ENCODE assay signal across 1 cellular context in the genomic region with DNA sequence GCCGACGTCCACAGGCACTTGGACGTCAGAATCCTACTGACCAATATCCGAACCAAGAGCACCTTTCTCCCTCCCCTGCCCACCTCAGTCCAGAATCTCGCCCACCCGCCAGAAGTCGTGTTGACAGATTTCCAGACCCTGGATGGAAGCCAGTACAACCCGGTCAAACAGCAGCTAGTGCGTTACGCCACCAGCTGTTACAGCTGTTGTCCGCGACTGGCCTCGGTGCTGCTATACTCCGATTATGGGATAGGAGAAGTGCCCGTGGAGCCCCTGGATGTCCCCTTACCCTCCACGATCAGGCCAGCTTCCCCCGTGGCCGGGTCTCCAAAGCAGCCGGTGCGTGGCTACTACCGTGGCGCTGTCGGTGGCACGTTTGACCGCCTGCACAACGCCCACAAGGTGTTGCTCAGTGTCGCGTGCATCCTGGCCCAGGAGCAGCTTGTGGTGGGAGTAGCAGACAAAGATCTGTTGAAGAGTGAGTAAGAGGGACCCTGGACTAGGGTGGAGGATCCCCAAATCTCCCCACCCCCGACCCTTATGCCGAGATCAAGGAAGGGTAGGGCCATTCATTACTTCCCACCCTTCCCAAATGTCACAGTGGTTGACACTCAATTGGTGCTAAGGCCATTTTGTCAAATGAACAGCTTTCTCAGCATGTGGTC.
A peak's percentile ranks its signal among the peaks of the same experiment; 100 is the strongest.
TF ChIP-seq lines count a peak whose summit lies in the region.

No MANE protein-coding gene starts in this region.

TF ChIP-seq in HepG2, 621 proteins besides CTCF, POLR2A, EP300 and RAD21 (continued from another document and continues in another):
- TF ChIP-seq, protein P1, sequence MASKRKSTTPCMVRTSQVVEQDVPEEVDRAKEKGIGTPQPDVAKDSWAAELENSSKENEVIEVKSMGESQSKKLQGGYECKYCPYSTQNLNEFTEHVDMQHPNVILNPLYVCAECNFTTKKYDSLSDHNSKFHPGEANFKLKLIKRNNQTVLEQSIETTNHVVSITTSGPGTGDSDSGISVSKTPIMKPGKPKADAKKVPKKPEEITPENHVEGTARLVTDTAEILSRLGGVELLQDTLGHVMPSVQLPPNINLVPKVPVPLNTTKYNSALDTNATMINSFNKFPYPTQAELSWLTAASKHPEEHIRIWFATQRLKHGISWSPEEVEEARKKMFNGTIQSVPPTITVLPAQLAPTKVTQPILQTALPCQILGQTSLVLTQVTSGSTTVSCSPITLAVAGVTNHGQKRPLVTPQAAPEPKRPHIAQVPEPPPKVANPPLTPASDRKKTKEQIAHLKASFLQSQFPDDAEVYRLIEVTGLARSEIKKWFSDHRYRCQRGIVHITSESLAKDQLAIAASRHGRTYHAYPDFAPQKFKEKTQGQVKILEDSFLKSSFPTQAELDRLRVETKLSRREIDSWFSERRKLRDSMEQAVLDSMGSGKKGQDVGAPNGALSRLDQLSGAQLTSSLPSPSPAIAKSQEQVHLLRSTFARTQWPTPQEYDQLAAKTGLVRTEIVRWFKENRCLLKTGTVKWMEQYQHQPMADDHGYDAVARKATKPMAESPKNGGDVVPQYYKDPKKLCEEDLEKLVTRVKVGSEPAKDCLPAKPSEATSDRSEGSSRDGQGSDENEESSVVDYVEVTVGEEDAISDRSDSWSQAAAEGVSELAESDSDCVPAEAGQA (IDR thresholded peaks at IDR 0.05; ENCODE audit: low read depth), result no peak
- TF ChIP-seq, protein P1 (CRISPR knock-in tag; IDR thresholded peaks at IDR 0.05; ENCODE audit: borderline replicate concordance), result no peak
- TF ChIP-seq ZNF773 (CRISPR knock-in tag; IDR thresholded peaks at IDR 0.05; ENCODE audit: borderline replicate concordance) (0 out of 2 replicates have a peak, but pooled peaks have one; percentile 34), HNRNPUL1 (IDR thresholded peaks at IDR 0.05; ENCODE audit: low read depth, low read length) (no peak), NFE2L1 (CRISPR knock-in tag; IDR thresholded peaks at IDR 0.05; ENCODE audit: borderline replicate concordance) (no peak), ZNF333 (CRISPR knock-in tag; IDR thresholded peaks at IDR 0.05; ENCODE audit: borderline replicate concordance) (no peak), SCMH1 (CRISPR knock-in tag; IDR thresholded peaks at IDR 0.05; ENCODE audit: borderline replicate concordance) (no peak), ZNF619 (CRISPR knock-in tag; IDR thresholded peaks at IDR 0.05) (no peak), NRL (CRISPR knock-in tag; IDR thresholded peaks at IDR 0.05; ENCODE audit: borderline replicate concordance) (no peak), MXI1 (IDR thresholded peaks at IDR 0.05; ENCODE audit: borderline replicate concordance, low read depth, low read length) (no peak), ZNF607 (CRISPR knock-in tag; IDR thresholded peaks at IDR 0.05; ENCODE audit: borderline replicate concordance) (no peak), SMARCE1 (IDR thresholded peaks at IDR 0.05; ENCODE audit: borderline replicate concordance) (no peak), RAD51 (IDR thresholded peaks at IDR 0.05; ENCODE audit: borderline replicate concordance) (no peak), GZF1 (CRISPR knock-in tag; IDR thresholded peaks at IDR 0.05) (peak; percentile 37; the same call in 1 of the 2 replicates), THAP11 (CRISPR knock-in tag; IDR thresholded peaks at IDR 0.05) (no peak), RFX5 (IDR thresholded peaks at IDR 0.05; ENCODE audit: low read depth, low read length) (no peak), ZNF451 (CRISPR knock-in tag; IDR thresholded peaks at IDR 0.05) (peak; percentile 72; the same call in 1 of the 2 replicates), SMAD9 (CRISPR knock-in tag; IDR thresholded peaks at IDR 0.05) (no peak), TP53 (CRISPR knock-in tag; conservative IDR thresholded peaks at IDR 0.05) (no peak), KMT2A (CRISPR knock-in tag; IDR thresholded peaks at IDR 0.05) (no peak; the same call in 1 of the 2 replicates), ZSCAN25 (CRISPR knock-in tag; IDR thresholded peaks at IDR 0.05) (no peak), MTF2 (CRISPR knock-in tag; IDR thresholded peaks at IDR 0.05; ENCODE audit: borderline replicate concordance) (no peak), RFXANK (CRISPR knock-in tag; IDR thresholded peaks at IDR 0.05) (no peak), PHB2 (IDR thresholded peaks at IDR 0.05; ENCODE audit: partially characterized antibody) (no peak), ZNF530 (CRISPR knock-in tag; IDR thresholded peaks at IDR 0.05; ENCODE audit: low read depth) (no peak), ZNF317 (CRISPR knock-in tag; IDR thresholded peaks at IDR 0.05) (no peak), ZNF282 (IDR thresholded peaks at IDR 0.05; ENCODE audit: partially characterized antibody) (no peak), ZNF263 (CRISPR knock-in tag; IDR thresholded peaks at IDR 0.05) (no peak), ZNF382 (CRISPR knock-in tag; IDR thresholded peaks at IDR 0.05; ENCODE audit: borderline replicate concordance) (no peak), NFRKB (IDR thresholded peaks at IDR 0.05) (no peak), ZFP36L2 (CRISPR knock-in tag; IDR thresholded peaks at IDR 0.05) (no peak), ZNF367 (CRISPR knock-in tag; IDR thresholded peaks at IDR 0.05; ENCODE audit: borderline replicate concordance) (peak; percentile 30; the same call in 1 of the 2 replicates), ZFP82 (CRISPR knock-in tag; IDR thresholded peaks at IDR 0.05; ENCODE audit: borderline replicate concordance) (no peak), POLR2AphosphoS5 (IDR thresholded peaks at IDR 0.05; ENCODE audit: low read depth, low read length) (0 out of 2 replicates have a peak, but pooled peaks have one; percentile 21)
- TF ChIP-seq, protein P2, sequence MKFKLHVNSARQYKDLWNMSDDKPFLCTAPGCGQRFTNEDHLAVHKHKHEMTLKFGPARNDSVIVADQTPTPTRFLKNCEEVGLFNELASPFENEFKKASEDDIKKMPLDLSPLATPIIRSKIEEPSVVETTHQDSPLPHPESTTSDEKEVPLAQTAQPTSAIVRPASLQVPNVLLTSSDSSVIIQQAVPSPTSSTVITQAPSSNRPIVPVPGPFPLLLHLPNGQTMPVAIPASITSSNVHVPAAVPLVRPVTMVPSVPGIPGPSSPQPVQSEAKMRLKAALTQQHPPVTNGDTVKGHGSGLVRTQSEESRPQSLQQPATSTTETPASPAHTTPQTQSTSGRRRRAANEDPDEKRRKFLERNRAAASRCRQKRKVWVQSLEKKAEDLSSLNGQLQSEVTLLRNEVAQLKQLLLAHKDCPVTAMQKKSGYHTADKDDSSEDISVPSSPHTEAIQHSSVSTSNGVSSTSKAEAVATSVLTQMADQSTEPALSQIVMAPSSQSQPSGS (CRISPR knock-in tag; IDR thresholded peaks at IDR 0.05), result no peak; the same call in 1 of the 2 replicates
- TF ChIP-seq, protein P3, sequence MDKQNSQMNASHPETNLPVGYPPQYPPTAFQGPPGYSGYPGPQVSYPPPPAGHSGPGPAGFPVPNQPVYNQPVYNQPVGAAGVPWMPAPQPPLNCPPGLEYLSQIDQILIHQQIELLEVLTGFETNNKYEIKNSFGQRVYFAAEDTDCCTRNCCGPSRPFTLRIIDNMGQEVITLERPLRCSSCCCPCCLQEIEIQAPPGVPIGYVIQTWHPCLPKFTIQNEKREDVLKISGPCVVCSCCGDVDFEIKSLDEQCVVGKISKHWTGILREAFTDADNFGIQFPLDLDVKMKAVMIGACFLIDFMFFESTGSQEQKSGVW (CRISPR knock-in tag; IDR thresholded peaks at IDR 0.05; ENCODE audit: borderline replicate concordance), result no peak
- TF ChIP-seq, protein P4, sequence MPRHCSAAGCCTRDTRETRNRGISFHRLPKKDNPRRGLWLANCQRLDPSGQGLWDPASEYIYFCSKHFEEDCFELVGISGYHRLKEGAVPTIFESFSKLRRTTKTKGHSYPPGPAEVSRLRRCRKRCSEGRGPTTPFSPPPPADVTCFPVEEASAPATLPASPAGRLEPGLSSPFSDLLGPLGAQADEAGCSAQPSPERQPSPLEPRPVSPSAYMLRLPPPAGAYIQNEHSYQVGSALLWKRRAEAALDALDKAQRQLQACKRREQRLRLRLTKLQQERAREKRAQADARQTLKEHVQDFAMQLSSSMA (CRISPR knock-in tag; IDR thresholded peaks at IDR 0.05), result no peak
- TF ChIP-seq, protein P5, sequence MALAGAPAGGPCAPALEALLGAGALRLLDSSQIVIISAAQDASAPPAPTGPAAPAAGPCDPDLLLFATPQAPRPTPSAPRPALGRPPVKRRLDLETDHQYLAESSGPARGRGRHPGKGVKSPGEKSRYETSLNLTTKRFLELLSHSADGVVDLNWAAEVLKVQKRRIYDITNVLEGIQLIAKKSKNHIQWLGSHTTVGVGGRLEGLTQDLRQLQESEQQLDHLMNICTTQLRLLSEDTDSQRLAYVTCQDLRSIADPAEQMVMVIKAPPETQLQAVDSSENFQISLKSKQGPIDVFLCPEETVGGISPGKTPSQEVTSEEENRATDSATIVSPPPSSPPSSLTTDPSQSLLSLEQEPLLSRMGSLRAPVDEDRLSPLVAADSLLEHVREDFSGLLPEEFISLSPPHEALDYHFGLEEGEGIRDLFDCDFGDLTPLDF (CRISPR knock-in tag; IDR thresholded peaks at IDR 0.05), result no peak
- TF ChIP-seq, protein P6, sequence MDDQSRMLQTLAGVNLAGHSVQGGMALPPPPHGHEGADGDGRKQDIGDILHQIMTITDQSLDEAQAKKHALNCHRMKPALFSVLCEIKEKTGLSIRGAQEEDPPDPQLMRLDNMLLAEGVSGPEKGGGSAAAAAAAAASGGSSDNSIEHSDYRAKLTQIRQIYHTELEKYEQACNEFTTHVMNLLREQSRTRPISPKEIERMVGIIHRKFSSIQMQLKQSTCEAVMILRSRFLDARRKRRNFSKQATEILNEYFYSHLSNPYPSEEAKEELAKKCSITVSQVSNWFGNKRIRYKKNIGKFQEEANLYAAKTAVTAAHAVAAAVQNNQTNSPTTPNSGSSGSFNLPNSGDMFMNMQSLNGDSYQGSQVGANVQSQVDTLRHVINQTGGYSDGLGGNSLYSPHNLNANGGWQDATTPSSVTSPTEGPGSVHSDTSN (CRISPR knock-in tag; IDR thresholded peaks at IDR 0.05; ENCODE audit: borderline replicate concordance), result no peak
- TF ChIP-seq, protein P7, sequence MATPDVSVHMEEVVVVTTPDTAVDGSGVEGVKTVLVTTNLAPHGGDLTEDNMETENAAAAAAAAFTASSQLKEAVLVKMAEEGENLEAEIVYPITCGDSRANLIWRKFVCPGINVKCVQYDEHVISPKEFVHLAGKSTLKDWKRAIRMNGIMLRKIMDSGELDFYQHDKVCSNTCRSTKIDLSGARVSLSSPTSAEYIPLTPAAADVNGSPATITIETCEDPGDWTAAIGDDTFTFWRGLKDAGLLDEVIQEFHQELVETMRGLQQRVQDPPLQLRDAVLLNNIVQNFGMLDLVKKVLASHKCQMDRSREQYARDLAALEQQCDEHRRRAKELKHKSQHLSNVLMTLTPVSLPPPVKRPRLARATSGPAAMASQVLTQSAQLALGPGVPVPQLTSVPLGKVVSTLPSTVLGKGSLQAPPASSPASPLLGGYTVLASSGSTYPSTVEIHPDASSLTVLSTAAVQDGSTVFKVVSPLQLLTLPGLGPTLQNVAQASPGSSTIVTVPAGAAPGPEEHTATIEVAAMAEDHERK (CRISPR knock-in tag; IDR thresholded peaks at IDR 0.05; ENCODE audit: low read depth), result no peak
- TF ChIP-seq, protein P8, sequence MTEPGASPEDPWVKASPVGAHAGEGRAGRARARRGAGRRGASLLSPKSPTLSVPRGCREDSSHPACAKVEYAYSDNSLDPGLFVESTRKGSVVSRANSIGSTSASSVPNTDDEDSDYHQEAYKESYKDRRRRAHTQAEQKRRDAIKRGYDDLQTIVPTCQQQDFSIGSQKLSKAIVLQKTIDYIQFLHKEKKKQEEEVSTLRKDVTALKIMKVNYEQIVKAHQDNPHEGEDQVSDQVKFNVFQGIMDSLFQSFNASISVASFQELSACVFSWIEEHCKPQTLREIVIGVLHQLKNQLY (CRISPR knock-in tag; IDR thresholded peaks at IDR 0.05), result no peak
- TF ChIP-seq, protein P9, sequence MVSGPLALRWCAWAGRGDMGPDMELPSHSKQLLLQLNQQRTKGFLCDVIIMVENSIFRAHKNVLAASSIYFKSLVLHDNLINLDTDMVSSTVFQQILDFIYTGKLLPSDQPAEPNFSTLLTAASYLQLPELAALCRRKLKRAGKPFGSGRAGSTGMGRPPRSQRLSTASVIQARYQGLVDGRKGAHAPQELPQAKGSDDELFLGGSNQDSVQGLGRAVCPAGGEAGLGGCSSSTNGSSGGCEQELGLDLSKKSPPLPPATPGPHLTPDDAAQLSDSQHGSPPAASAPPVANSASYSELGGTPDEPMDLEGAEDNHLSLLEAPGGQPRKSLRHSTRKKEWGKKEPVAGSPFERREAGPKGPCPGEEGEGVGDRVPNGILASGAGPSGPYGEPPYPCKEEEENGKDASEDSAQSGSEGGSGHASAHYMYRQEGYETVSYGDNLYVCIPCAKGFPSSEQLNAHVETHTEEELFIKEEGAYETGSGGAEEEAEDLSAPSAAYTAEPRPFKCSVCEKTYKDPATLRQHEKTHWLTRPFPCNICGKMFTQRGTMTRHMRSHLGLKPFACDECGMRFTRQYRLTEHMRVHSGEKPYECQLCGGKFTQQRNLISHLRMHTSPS (CRISPR knock-in tag; IDR thresholded peaks at IDR 0.05; ENCODE audit: low read depth), result no peak; the same call in 1 of the 2 replicates
- TF ChIP-seq, protein P10, sequence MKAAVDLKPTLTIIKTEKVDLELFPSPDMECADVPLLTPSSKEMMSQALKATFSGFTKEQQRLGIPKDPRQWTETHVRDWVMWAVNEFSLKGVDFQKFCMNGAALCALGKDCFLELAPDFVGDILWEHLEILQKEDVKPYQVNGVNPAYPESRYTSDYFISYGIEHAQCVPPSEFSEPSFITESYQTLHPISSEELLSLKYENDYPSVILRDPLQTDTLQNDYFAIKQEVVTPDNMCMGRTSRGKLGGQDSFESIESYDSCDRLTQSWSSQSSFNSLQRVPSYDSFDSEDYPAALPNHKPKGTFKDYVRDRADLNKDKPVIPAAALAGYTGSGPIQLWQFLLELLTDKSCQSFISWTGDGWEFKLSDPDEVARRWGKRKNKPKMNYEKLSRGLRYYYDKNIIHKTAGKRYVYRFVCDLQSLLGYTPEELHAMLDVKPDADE (CRISPR knock-in tag; IDR thresholded peaks at IDR 0.05), result no peak
